ENCODE assay signal across 9 cellular contexts in the genomic region with DNA sequence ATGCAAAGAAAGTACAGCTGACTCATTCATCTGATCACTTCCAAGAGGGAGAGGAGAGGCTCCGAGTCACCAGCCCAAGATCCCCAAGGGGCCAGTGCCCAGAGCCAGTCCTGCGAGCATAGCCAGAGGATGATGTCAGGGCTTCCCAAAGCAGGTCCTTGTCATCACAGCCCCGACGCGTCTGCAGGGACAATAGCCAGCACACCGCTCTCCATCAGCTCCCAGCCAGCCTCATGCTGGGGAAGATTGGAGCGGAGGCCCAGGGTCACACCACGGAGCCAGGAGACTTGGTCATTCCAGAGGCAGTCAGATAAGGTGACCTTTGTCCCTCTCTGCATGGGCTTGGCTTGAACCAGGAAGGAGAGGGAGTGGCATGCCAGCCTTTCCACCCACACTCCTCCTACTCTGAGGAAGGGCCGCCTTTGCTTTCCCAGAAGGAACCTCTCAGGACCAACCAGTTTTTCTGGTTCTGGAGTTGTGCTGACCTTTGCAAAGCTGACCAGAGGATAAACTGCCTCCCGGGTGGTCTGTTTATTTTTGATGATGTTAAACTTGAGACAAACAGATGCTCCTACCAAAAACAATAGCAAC. TPM values are rescaled to one million over a fixed set of nuclear protein-coding genes. Genes with fewer than 3 reads are reported as not detected.
DNase-seq lines count a peak whose midpoint lies in the region; ATAC-seq and TF ChIP-seq lines count a peak whose summit lies in the region.
"Had no signal": no experiment of that assay in that cellular context is flagged by ENCODE, and none has a peak within 500 bp of the region (broad histone marks: within the 10 kb centered on the region; RNA-seq: fewer than 3 reads in every experiment).

No MANE protein-coding gene starts in this region.

- H3K9me3 ChIP-seq in body of pancreas (no peaks in the 10 kb centered on the region), psoas muscle (no peaks in the 10 kb centered on the region)

- DNase-seq in GM03348 (ENCODE audit: low spot score) (peak; percentile 56), body of pancreas (peak; percentile 77 to 91 (median 84)), hepatic stellate cell (ENCODE audit: low spot score) (peak; percentile 89), psoas muscle (peak; percentile 50 to 60), T-helper 9 cell (no peak), NCI-H2196 treated with DMSO at 0.1 percent for 48 hours (lab: John Stamatoyannopoulos, UW; ENCODE audit: unreplicated experiment) (no peak), RPMI8226 (no peak)
- DNase-seq: stimulated activated naive CD8-positive, alpha-beta T cell treated with anti-CD3 and anti-CD28 coated beads, Interleukin-15, amount 100 ng/mL, for 72 hours had no signal

- H3K4me3 ChIP-seq in body of pancreas = no peak overlapping the region
- no peak overlapping the region for H3K4me3 ChIP-seq in psoas muscle

- no peak for TF ChIP-seq POLR2A in body of pancreas (IDR thresholded peaks at IDR 0.05)

- H3K27ac ChIP-seq in body of pancreas (peak overlapping the region; percentile 39 to 76 (median 56)), psoas muscle (no peak overlapping the region)

- no peaks in the 10 kb centered on the region for H3K27me3 ChIP-seq in body of pancreas
- peaks cover 0 to 6% (median 0%) of the 10 kb centered on the region in 3 donors for H3K27me3 ChIP-seq in psoas muscle (ENCODE audit: insufficient read depth in 3 of 3, low read length in 2 of 3)

- intact Hi-C loops in body of pancreas (cut with DNase I) (no loop called here), psoas muscle (cut with DNase I) (no loop called here)

- H3K4me1 ChIP-seq in body of pancreas (peaks cover 16% of the 10 kb centered on the region), psoas muscle (no peaks in the 10 kb centered on the region)

- TF ChIP-seq CTCF in body of pancreas (IDR thresholded peaks at IDR 0.05) (no peak), psoas muscle (IDR thresholded peaks at IDR 0.05) (no peak)

- WGBS in body of pancreas, 2 donors = 6 to 7% methylated on average over 3 to 10 of the region's 10 CpGs
- WGBS in psoas muscle, 3 donors = 19 to 32% (median 21%) methylated on average over 10 of the region's 10 CpGs

- H3K36me3 ChIP-seq in body of pancreas (replicated peaks in 1 of 2; ENCODE audit: insufficient read depth in 1 of 2, low read depth in 2 of 2) = no peaks in the 10 kb centered on the region
- no peaks in the 10 kb centered on the region for H3K36me3 ChIP-seq in psoas muscle (ENCODE audit: insufficient read depth in 1 of 2, low read depth in 1 of 2)

- peak; percentile 98 for ATAC-seq in body of pancreas
- ATAC-seq in psoas muscle = peak in 2 of 4 donors; percentile 70 to 86
- no peak for ATAC-seq in HG03135 (IDR thresholded peaks at IDR 0.05; ENCODE audit: unreplicated experiment)
- ATAC-seq: stimulated activated naive CD8-positive, alpha-beta T cell treated with anti-CD3 and anti-CD28 coated beads, Interleukin-15, amount 100 ng/mL, for 72 hours had no signal

RNA-seq across cellular contexts. Expression of gene ARHGAP44, which starts 58.3 kb away (rescaled TPM):
- total RNA-seq in body of pancreas = 1 to 10 TPM; 5.7 to 6.3 TPM
- 1 to 10 TPM; 1.7 to 3.4 (median 2.3) TPM for total RNA-seq in psoas muscle
- polyA plus RNA-seq in psoas muscle = under 1 TPM; 0.59 to 0.99 (median 0.76) TPM

Comparison
In these comparisons a context has a peak if more than half of its experiments do, and no peak if none do; other contexts are left out.
1. DNase-seq: peak in GM03348 (single experiment), body of pancreas (4 of 4), hepatic stellate cell (single experiment) and psoas muscle (2 of 2); none in T-helper 9 cell (single experiment), NCI-H2196 treated with DMSO at 0.1 percent for 48 hours (single experiment) and RPMI8226 (single experiment).